Comparison of ENCODE assay signal across 12 cellular contexts in genomic region chr11:101582242-101583052, GRCh38. TPM values are rescaled to one million over a fixed set of nuclear protein-coding genes. Genes with fewer than 3 reads are reported as not detected.
DNase-seq lines count a peak whose midpoint lies in the region; ATAC-seq, FAIRE-seq and TF ChIP-seq lines count a peak whose summit lies in the region.
"Had no signal": no experiment of that assay in that cellular context is flagged by ENCODE, and none has a peak within 500 bp of the region (broad histone marks: within the 10 kb centered on the region; RNA-seq: fewer than 3 reads in every experiment).

No MANE protein-coding gene starts in this region.

- intact Hi-C loops in mammary epithelial cell (cut with micrococcal nuclease) = loop anchor here (10.0 kb wide), 1 partner anchor 142 kb away; no protein-coding TSS in a partner anchor

- dilution Hi-C loops in mammary epithelial cell (cut with HindIII; ENCODE audit: low sequenced_read_pairs) = no loop called here

- TF ChIP-seq POLR2A in erythroblast (IDR thresholded peaks at IDR 0.05; ENCODE audit: low read length) = no peak

- CTCF ChIA-PET in GM10248 (lab: Yijun Ruan, JAX) = no interaction called here
- CTCF ChIA-PET in mammary epithelial cell (lab: Charles Lee; ENCODE audit: low non-redundant PET) = no interaction called here

- no peaks in the 10 kb centered on the region for H3K9me3 ChIP-seq in mammary epithelial cell (replicated peaks; ENCODE audit: insufficient read depth, low read length)

- peak overlapping the region; percentile 41 for H2AFZ ChIP-seq in mammary epithelial cell (ENCODE audit: low read depth, low read length)

- ATAC-seq in HG03469 (IDR thresholded peaks at IDR 0.05; ENCODE audit: unreplicated experiment) = no peak

- DNase-seq in GM10248 (ENCODE audit: extremely low spot score) (peak; percentile 9), mammary epithelial cell (peak; percentile 8), iPS-NIHi7 (ENCODE audit: extremely low spot score) (peak; percentile 16), skeletal muscle cell (ENCODE audit: low read depth) (no peak), RCC 7860 (ENCODE audit: low spot score) (no peak), erythroblast (lab: John Stamatoyannopoulos, UW) (no peak), T1000 (lab: John Stamatoyannopoulos, UW) (no peak)
- DNase-seq: activated B cell treated with CpG ODN at 0.5 μM for 24 hours, naive B cell, NCI-H69 had no signal

- no peak for FAIRE-seq in RCC 7860 (lab: Jason Lieb, UNC)

- no peaks in the 10 kb centered on the region for H4K20me1 ChIP-seq in mammary epithelial cell (ENCODE audit: insufficient read depth, low read length)

- POLR2A ChIA-PET in GM10248 (lab: Yijun Ruan, JAX) = no interaction called here

- TF ChIP-seq CTCF in GM10248 (IDR thresholded peaks at IDR 0.05; ENCODE audit: control extremely low read depth, extremely low read depth, low read depth, missing control alignments) = no peak
- TF ChIP-seq CTCF in mammary epithelial cell (conservative IDR thresholded peaks at IDR 0.05 in 1 of 2, IDR thresholded peaks at IDR 0.05 in 1 of 2; ENCODE audit: extremely low read depth in 1 of 2, insufficient read depth in 1 of 2, low read depth in 1 of 2, low read length in 2 of 2) = no peak

- no TSS peak for BruUV-seq in mammary epithelial cell (replicated peaks; lab: Mats Ljungman, UMichigan)

- no peaks in the 10 kb centered on the region for H3K79me2 ChIP-seq in mammary epithelial cell (ENCODE audit: insufficient read depth, low read length)

- in situ Hi-C loops in mammary epithelial cell (cut with MboI; ENCODE audit: low sequenced_read_pairs in 2 of 2) = no loop called here

- H3K4me3 ChIP-seq in mammary epithelial cell (replicated peaks in 1 of 3; ENCODE audit: insufficient read depth in 1 of 3, low read depth in 2 of 3, low read length in 3 of 3) = no peak overlapping the region
- H3K4me3 ChIP-seq in skeletal muscle cell (ENCODE audit: low read depth, low read length) = peak overlapping the region; percentile 33

- H3K4me1 ChIP-seq in mammary epithelial cell (ENCODE audit: insufficient read depth, low read length) = peaks cover 7% of the 10 kb centered on the region

- H3K27me3 ChIP-seq in mammary epithelial cell (ENCODE audit: insufficient read depth, low read length) = peaks cover 33% of the 10 kb centered on the region

- H3K36me3 ChIP-seq in mammary epithelial cell (ENCODE audit: insufficient read depth, low read length) = no peaks in the 10 kb centered on the region

- no peak overlapping the region for H3K9ac ChIP-seq in mammary epithelial cell (ENCODE audit: insufficient read depth, low read length)

- 6% methylated on average over 19 of the region's 38 CpGs for WGBS in mammary epithelial cell (ENCODE audit: low coverage, missing lambda C conversion rate)

- no peak overlapping the region for H3K27ac ChIP-seq in mammary epithelial cell (ENCODE audit: insufficient read depth, low read depth, low read length)

- H3K4me2 ChIP-seq in mammary epithelial cell (ENCODE audit: insufficient read depth, low read depth, low read length) = peak overlapping the region; percentile 74

RNA-seq across cellular contexts. Expression of gene TRPC6, which starts 1.4 kb away (rescaled TPM):
- total RNA-seq in mammary epithelial cell = 1 to 10 TPM in 1 of 2 donors, under 1 TPM in 1; 0.16 to 1.5 TPM
- polyA plus RNA-seq in mammary epithelial cell = not detected
- polyA minus RNA-seq in mammary epithelial cell = not detected
- total RNA-seq: activated B cell treated with CpG ODN at 0.5 μM for 24 hours, Daoy had no signal

Comparison
In these comparisons a context has a peak if more than half of its experiments do, and no peak if none do; other contexts are left out.
1. DNase-seq: peak in GM10248 (single experiment), mammary epithelial cell (single experiment) and iPS-NIHi7 (single experiment); none in skeletal muscle cell (single experiment), RCC 7860 (single experiment), erythroblast (0 of 2) and T1000 (single experiment).